ENCODE assay signal across 1 cellular context in the genomic region with DNA sequence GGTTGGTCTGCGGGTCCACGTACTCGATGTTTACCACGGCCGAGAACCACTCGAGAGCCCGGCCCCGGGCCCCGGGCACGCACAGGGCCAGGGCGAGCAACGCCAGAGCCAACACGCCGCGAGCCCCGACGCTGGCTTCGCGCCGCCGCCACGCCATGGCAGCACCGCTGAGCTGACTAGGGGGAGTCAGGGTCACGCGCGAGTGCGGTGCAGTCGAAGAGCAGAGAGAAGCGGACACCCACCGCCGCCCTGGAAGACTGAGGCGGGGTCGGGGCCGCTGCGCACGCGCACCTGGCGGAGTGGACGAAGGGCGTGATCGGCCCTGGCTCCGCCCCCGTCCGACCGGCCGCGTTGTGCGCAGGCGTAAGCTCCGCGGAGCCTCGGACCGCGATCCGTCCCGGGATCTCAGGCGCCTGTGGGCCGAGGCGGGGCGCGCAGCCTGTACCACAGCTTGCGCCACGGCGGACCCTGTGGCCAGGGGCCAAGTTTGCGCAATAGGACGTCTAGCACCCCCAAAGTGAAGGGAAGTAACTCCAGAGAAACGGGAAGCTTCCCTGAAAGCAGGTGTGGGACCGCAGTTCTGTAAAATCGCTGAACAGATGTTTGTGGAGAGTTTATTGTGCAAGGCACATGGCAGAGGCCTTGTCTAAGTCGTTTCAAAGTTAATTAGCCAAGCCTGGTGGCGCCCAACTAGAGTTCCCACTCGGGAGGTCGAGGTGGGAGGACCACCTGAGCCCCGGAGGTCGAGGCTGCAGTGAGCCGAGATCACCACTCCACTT.
TF ChIP-seq lines count a peak whose summit lies in the region.

A gene with protein sequence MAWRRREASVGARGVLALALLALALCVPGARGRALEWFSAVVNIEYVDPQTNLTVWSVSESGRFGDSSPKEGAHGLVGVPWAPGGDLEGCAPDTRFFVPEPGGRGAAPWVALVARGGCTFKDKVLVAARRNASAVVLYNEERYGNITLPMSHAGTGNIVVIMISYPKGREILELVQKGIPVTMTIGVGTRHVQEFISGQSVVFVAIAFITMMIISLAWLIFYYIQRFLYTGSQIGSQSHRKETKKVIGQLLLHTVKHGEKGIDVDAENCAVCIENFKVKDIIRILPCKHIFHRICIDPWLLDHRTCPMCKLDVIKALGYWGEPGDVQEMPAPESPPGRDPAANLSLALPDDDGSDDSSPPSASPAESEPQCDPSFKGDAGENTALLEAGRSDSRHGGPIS (minus strand): TSS at position 270 of the 779 bp plus-strand sequence. CDS start 113 bp downstream, at position 157.

TF ChIP-seq in K562, 482 proteins besides CTCF, POLR2A, EP300 and RAD21 (continued from another document and continues in another):
- no peak for TF ChIP-seq IRF1 (CRISPR knock-in tag; IDR thresholded peaks at IDR 0.05; ENCODE audit: borderline replicate concordance)
- no peak for TF ChIP-seq ZNF518B (CRISPR knock-in tag; IDR thresholded peaks at IDR 0.05)
- TF ChIP-seq CREB3L1 (IDR thresholded peaks at IDR 0.05; ENCODE audit: borderline replicate concordance, low read depth), result peak; percentile 60
- peak in 1 of 3 experiments; percentile 30 for TF ChIP-seq YY1 (IDR thresholded peaks at IDR 0.05; ENCODE audit: borderline replicate concordance in 1 of 3, control insufficient read depth in 1 of 3, extremely low read depth in 1 of 3, insufficient read depth in 3 of 3, insufficient read length in 1 of 3, insufficient replicate concordance in 2 of 3, low read depth in 1 of 3, low read length in 2 of 3)
- TF ChIP-seq ELK3 (CRISPR knock-in tag; IDR thresholded peaks at IDR 0.05), result no peak
- TF ChIP-seq, protein P1, sequence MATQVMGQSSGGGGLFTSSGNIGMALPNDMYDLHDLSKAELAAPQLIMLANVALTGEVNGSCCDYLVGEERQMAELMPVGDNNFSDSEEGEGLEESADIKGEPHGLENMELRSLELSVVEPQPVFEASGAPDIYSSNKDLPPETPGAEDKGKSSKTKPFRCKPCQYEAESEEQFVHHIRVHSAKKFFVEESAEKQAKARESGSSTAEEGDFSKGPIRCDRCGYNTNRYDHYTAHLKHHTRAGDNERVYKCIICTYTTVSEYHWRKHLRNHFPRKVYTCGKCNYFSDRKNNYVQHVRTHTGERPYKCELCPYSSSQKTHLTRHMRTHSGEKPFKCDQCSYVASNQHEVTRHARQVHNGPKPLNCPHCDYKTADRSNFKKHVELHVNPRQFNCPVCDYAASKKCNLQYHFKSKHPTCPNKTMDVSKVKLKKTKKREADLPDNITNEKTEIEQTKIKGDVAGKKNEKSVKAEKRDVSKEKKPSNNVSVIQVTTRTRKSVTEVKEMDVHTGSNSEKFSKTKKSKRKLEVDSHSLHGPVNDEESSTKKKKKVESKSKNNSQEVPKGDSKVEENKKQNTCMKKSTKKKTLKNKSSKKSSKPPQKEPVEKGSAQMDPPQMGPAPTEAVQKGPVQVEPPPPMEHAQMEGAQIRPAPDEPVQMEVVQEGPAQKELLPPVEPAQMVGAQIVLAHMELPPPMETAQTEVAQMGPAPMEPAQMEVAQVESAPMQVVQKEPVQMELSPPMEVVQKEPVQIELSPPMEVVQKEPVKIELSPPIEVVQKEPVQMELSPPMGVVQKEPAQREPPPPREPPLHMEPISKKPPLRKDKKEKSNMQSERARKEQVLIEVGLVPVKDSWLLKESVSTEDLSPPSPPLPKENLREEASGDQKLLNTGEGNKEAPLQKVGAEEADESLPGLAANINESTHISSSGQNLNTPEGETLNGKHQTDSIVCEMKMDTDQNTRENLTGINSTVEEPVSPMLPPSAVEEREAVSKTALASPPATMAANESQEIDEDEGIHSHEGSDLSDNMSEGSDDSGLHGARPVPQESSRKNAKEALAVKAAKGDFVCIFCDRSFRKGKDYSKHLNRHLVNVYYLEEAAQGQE (CRISPR knock-in tag; IDR thresholded peaks at IDR 0.05; ENCODE audit: low read depth), result peak; percentile 26; the same call in 1 of the 2 replicates
- TF ChIP-seq NR1H2 (CRISPR knock-in tag; IDR thresholded peaks at IDR 0.05), result no peak
- TF ChIP-seq ZNF146 (CRISPR knock-in tag; IDR thresholded peaks at IDR 0.05; ENCODE audit: unreplicated experiment), result no peak
- TF ChIP-seq ZNF551 (CRISPR knock-in tag; IDR thresholded peaks at IDR 0.05), result no peak
- 0 out of 2 replicates have a peak, but pooled peaks have one; percentile 15 for TF ChIP-seq ZNF212 (CRISPR knock-in tag; IDR thresholded peaks at IDR 0.05)
- TF ChIP-seq MBD2 (IDR thresholded peaks at IDR 0.05; ENCODE audit: borderline replicate concordance, low read depth), result peak; percentile 61; the same call in 1 of the 2 replicates
- TF ChIP-seq GTF2B (IDR thresholded peaks at IDR 0.05; ENCODE audit: extremely low read depth, insufficient read length), result no peak
- no peak; the same call in 1 of the 2 replicates for TF ChIP-seq ZNF316 (IDR thresholded peaks at IDR 0.05)
- no peak for TF ChIP-seq ZNF134 (CRISPR knock-in tag; conservative IDR thresholded peaks at IDR 0.05)
- peak; percentile 52; the same call in 1 of the 2 replicates for TF ChIP-seq ZEB2 (IDR thresholded peaks at IDR 0.05)
- TF ChIP-seq TSC22D4 (tag; IDR thresholded peaks at IDR 0.05), result no peak
- TF ChIP-seq E2F4 (CRISPR knock-in tag; IDR thresholded peaks at IDR 0.05; ENCODE audit: low read depth), result no peak
- no peak for TF ChIP-seq HNRNPLL (IDR thresholded peaks at IDR 0.05; ENCODE audit: low read depth, low read length, poor library complexity, severe bottlenecking)
- peak; percentile 85 for TF ChIP-seq CXXC5 (CRISPR knock-in tag; IDR thresholded peaks at IDR 0.05)
- TF ChIP-seq ILF3 (IDR thresholded peaks at IDR 0.05; ENCODE audit: borderline replicate concordance), result no peak
- TF ChIP-seq TCF7 (IDR thresholded peaks at IDR 0.05; ENCODE audit: borderline replicate concordance), result no peak
- no peak for TF ChIP-seq NFRKB (IDR thresholded peaks at IDR 0.05; ENCODE audit: low read depth)
- TF ChIP-seq CBX3 (IDR thresholded peaks at IDR 0.05; ENCODE audit: borderline replicate concordance in 1 of 2, low read length in 2 of 2), result peak in 1 of 2 experiments; percentile 48; a peak in 1 of 3 replicates
- peak; percentile 32; the same call in 1 of the 2 replicates for TF ChIP-seq ZNF407 (IDR thresholded peaks at IDR 0.05; ENCODE audit: low read depth)
- TF ChIP-seq ZNF77 (CRISPR knock-in tag; IDR thresholded peaks at IDR 0.05), result no peak
- TF ChIP-seq CC2D1A (IDR thresholded peaks at IDR 0.05), result 0 out of 2 replicates have a peak, but pooled peaks have one; percentile 28
